8 cellular contexts compared by ENCODE assay signal in genomic region chr17:48101012-48101720, GRCh38. TPM values are rescaled to one million over a fixed set of nuclear protein-coding genes. Genes with fewer than 3 reads are reported as not detected.
DNase-seq lines count a peak whose midpoint lies in the region; ATAC-seq and TF ChIP-seq lines count a peak whose summit lies in the region.

Gene CBX1 (minus strand): TSS chr17:48101478. CDS start chr17:48077004, 24,474 bp downstream.

- CTCF ChIA-PET in BJ (lab: Yijun Ruan, JAX), result interaction anchor here (1.1 to 5.7 kb wide), 4 partner anchors 17 to 122 kb away, joined by 4 to 26 read pairs (median 4); no protein-coding TSS in a partner anchor

- H3K27ac ChIP-seq in cingulate gyrus (ENCODE audit: low read depth, low read length), result peak within 1 kb of the TSS; percentile 83

- H3K36me3 ChIP-seq in BJ (ENCODE audit: control insufficient read depth, insufficient read depth, low read length), result peaks cover 1% of the 10 kb centered on the region; the same call in 1 of the 2 replicates

- H3K27me3 ChIP-seq in BJ (ENCODE audit: control insufficient read depth, insufficient read depth, low read length), result no peaks in the 10 kb centered on the region

- H3K4me3 ChIP-seq in BJ (ENCODE audit: low read depth, low read length), result peak within 1 kb of the TSS; percentile 96

- peak; percentile 73 for ATAC-seq in HG03457 (IDR thresholded peaks at IDR 0.05; ENCODE audit: unreplicated experiment)

- POLR2A ChIA-PET in BJ (lab: Charles Lee), result interaction anchor here (0.6 to 1.0 kb wide), 2 partner anchors 47 to 1159 kb away, joined by 4 read pairs; no protein-coding TSS in a partner anchor

- peak; percentile 65 for DNase-seq in BJ (ENCODE audit: low read depth)
- DNase-seq in GM19240 (ENCODE audit: insufficient read length, low spot score), result peak; percentile 67
- peak; percentile 94 for DNase-seq in NCI-H524 treated with DMSO at 0.1 percent for 48 hours (lab: John Stamatoyannopoulos, UW)
- DNase-seq in activated CD4-positive, alpha-beta T cell treated with anti-CD3 and anti-CD28 coated beads for 4 hours, result peak; percentile 91
- peak; percentile 95 for DNase-seq in kidney tubule cell (ENCODE audit: low spot score)
- DNase-seq in stimulated activated CD4-positive, alpha-beta T cell treated with anti-CD3 and anti-CD28 coated beads, Interleukin-1b, Interleukin-23, amount 100 ng/mL, for 1 hour (ENCODE audit: low read depth in 2 of 2), result peak; percentile 84 to 87

- no peak for TF ChIP-seq CTCF in BJ (IDR thresholded peaks at IDR 0.05; ENCODE audit: insufficient read depth, low read depth, low read length)

RNA-seq across cellular contexts. Expression of gene CBX1, which starts in this region (rescaled TPM):
- polyA plus RNA-seq in BJ (2011; rRNA removed), result 20.7 and 40.4 TPM in 2 replicates
- 7.6 and 7.8 TPM in 2 replicates for polyA minus RNA-seq in BJ (2011; rRNA and poly(A)+ RNA removed)

Comparison
In these comparisons a context has a peak if more than half of its experiments do, and no peak if none do; other contexts are left out.
1. Peak in every context shown above with its lines: DNase-seq, ATAC-seq, H3K4me3 ChIP-seq and H3K27ac ChIP-seq.